In the genomic region with DNA sequence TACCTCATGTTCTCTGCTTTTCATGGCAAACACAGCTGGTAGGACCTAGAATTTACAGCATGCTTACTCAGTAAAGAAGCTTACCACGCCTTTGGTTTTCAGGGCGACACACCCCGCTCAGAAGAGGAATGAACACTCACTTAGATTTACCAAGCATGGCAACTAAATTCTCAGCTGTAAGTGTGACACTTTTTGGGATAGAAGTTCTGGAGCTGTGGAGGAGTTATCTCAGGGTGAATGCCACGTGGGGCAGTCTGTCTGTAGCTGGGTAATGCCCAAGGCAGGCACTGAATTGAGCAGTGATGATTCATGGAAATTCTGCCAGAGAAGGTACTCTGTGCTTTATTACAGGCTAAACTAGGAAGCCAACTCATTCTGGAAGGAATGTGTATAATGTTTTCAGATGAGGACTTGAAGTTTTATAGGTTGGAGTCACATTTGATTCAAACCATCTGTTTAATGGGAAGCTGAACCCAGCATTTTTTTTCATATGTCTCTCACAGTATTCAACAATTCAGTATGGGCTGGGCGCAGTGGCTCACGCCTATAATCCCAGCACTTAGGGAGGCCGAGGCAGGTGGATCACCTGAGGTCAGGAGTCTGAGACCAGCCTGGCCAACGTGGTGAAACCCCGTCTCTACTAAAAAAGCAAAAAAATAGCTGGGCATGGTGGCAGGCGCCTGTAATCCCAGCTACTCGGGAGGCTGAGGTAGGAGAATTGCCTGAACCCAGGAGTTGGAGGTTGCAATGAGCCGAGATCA, we compare ENCODE assay signal across 9 cellular contexts. TPM values are rescaled to one million over a fixed set of nuclear protein-coding genes. Genes with fewer than 3 reads are reported as not detected.
A peak's percentile ranks its signal among the peaks of the same experiment; 100 is the strongest.
DNase-seq lines count a peak whose midpoint lies in the region; ATAC-seq and TF ChIP-seq lines count a peak whose summit lies in the region.
"Had no signal": no experiment of that assay in that cellular context is flagged by ENCODE, and none has a peak within 500 bp of the region (broad histone marks: within the 10 kb centered on the region; RNA-seq: fewer than 3 reads in every experiment).

No MANE protein-coding gene starts in this region.

- H3K27ac ChIP-seq in esophagus squamous epithelium (peak overlapping the region in 3 of 4 donors; percentile 54 to 75 (median 57)), prostate gland (peak overlapping the region; percentile 67 to 71)

- ATAC-seq in HG02571 (IDR thresholded peaks at IDR 0.05; ENCODE audit: unreplicated experiment) (no peak), HG03469 (IDR thresholded peaks at IDR 0.05; ENCODE audit: unreplicated experiment) (no peak), natural killer cell (no peak)

- TF ChIP-seq POLR2A in esophagus squamous epithelium (IDR thresholded peaks at IDR 0.05): no peak
- no peak for TF ChIP-seq POLR2A in prostate gland (IDR thresholded peaks at IDR 0.05)

- POLR2A ChIA-PET in BJ (lab: Charles Lee): interaction anchor here (0.6 to 1.2 kb wide), 2 partner anchors 142 to 160 kb away, joined by 3 to 8 read pairs; no protein-coding TSS in a partner anchor

- intact Hi-C loops in esophagus squamous epithelium (cut with DNase I) (loop anchor here (10.0 kb wide), 1 partner anchor 409 kb away; no protein-coding TSS in a partner anchor), prostate gland (cut with DNase I) (loop anchor here (5.0 kb wide), 2 partner anchors 52 to 122 kb away; no protein-coding TSS in a partner anchor), natural killer cell (cut with micrococcal nuclease) (no loop called here)

- H3K27me3 Mint-ChIP-seq in natural killer cell (ENCODE audit: low read depth in 2 of 2): peaks cover 0 to 16% of the 10 kb centered on the region in 2 donors

- H3K4me3 Mint-ChIP-seq in natural killer cell: no peak overlapping the region
- H3K4me3 Mint-ChIP-seq: activated naive CD8-positive, alpha-beta T cell had no signal

- no peaks in the 10 kb centered on the region for H3K27me3 ChIP-seq in BJ (ENCODE audit: control insufficient read depth, insufficient read depth, low read length)
- H3K27me3 ChIP-seq in esophagus squamous epithelium: no peaks in the 10 kb centered on the region
- H3K27me3 ChIP-seq in prostate gland (replicated peaks; ENCODE audit: insufficient read depth): no peaks in the 10 kb centered on the region

- no peaks in the 10 kb centered on the region for H3K9me3 ChIP-seq in esophagus squamous epithelium
- no peaks in the 10 kb centered on the region for H3K9me3 ChIP-seq in prostate gland

- H3K4me1 ChIP-seq in esophagus squamous epithelium (peaks cover 16 to 30% (median 19%) of the 10 kb centered on the region in 3 donors), prostate gland (replicated peaks) (peaks cover 5% of the 10 kb centered on the region)

- no peaks in the 10 kb centered on the region for H3K36me3 Mint-ChIP-seq in natural killer cell

- 52 to 53% methylated on average over 12 of the region's 12 CpGs for WGBS in esophagus squamous epithelium, 2 donors
- WGBS in prostate gland: 53% methylated on average over 12 of the region's 12 CpGs

- H3K4me3 ChIP-seq in BJ (ENCODE audit: low read depth, low read length) (no peak overlapping the region), esophagus squamous epithelium (no peak overlapping the region), prostate gland (no peak overlapping the region)

- H3K36me3 ChIP-seq in BJ (ENCODE audit: control insufficient read depth, insufficient read depth, low read length) (no peaks in the 10 kb centered on the region), esophagus squamous epithelium (no peaks in the 10 kb centered on the region), prostate gland (no peaks in the 10 kb centered on the region)

- DNase-seq in BJ (ENCODE audit: low read depth): peak; percentile 98
- peak; percentile 94 for DNase-seq in RKO (ENCODE audit: low spot score)
- DNase-seq in esophagus squamous epithelium (lab: John Stamatoyannopoulos, UW): no peak
- peak; percentile 50 for DNase-seq in prostate gland (ENCODE audit: low spot score)
- no peak for DNase-seq in activated T-cell treated with anti-CD3 and anti-CD28 coated beads, Interleukin-2, amount 50 U/mL, for 1 hour
- no peak for DNase-seq in natural killer cell

- H3K9me3 Mint-ChIP-seq in natural killer cell: no peaks in the 10 kb centered on the region

- CTCF ChIA-PET in BJ (lab: Yijun Ruan, JAX): interaction anchor here (0.6 to 4.7 kb wide), 15 partner anchors 9 to 603 kb away, joined by 3 to 87 read pairs (median 4); partner anchors contain the start of genes BEND6 and RAB23

- no peak overlapping the region for H3K27ac Mint-ChIP-seq in natural killer cell
- H3K27ac Mint-ChIP-seq: activated naive CD8-positive, alpha-beta T cell had no signal

- H3K4me1 Mint-ChIP-seq in natural killer cell: peaks cover 17 to 19% of the 10 kb centered on the region in 2 donors

- no peak for TF ChIP-seq CTCF in BJ (IDR thresholded peaks at IDR 0.05; ENCODE audit: insufficient read depth, low read depth, low read length)
- TF ChIP-seq CTCF in esophagus squamous epithelium (IDR thresholded peaks at IDR 0.05): no peak
- TF ChIP-seq CTCF in prostate gland (IDR thresholded peaks at IDR 0.05): peak in 2 of 4 experiments; percentile 9 to 10
- TF ChIP-seq CTCF in natural killer cell (IDR thresholded peaks at IDR 0.05): no peak

RNA-seq across cellular contexts. Expression of gene PRIM2, which starts 3.5 kb away (rescaled TPM):
- 12.5 and 25.7 TPM in 2 replicates for polyA plus RNA-seq in BJ (2011; rRNA removed)
- 23.9 and 24.2 TPM in 2 replicates for polyA minus RNA-seq in BJ (2011; rRNA and poly(A)+ RNA removed)
- total RNA-seq in esophagus squamous epithelium (10 to 100 TPM in 2 of 4 donors, 1 to 10 TPM in 2; 4.1 to 10.9 (median 9.8) TPM), prostate gland (10 to 100 TPM; 18.5 to 28.9 TPM), natural killer cell (10 to 100 TPM; 16.0 to 27.5 (median 18.3) TPM)

Comparison
In these comparisons a context has a peak if more than half of its experiments do, and no peak if none do; other contexts are left out.
1. DNase-seq: peak in BJ (single experiment), RKO (single experiment) and prostate gland (single experiment); none in esophagus squamous epithelium (single experiment), activated T-cell treated with anti-CD3 and anti-CD28 coated beads, Interleukin-2, amount 50 U/mL, for 1 hour (single experiment) and natural killer cell (single experiment).